Comparison of ENCODE assay signal across 16 cellular contexts in genomic region chr9:114855488-114855887, GRCh38. TPM values are rescaled to one million over a fixed set of nuclear protein-coding genes. Genes with fewer than 3 reads are reported as not detected.
A peak's percentile ranks its signal among the peaks of the same experiment; 100 is the strongest.
DNase-seq lines count a peak whose midpoint lies in the region; ATAC-seq and TF ChIP-seq lines count a peak whose summit lies in the region.
"Had no signal": no experiment of that assay in that cellular context is flagged by ENCODE, and none has a peak within 500 bp of the region (broad histone marks: within the 10 kb centered on the region; RNA-seq: fewer than 3 reads in every experiment).

No MANE protein-coding gene starts in this region.

- H3K36me3 Mint-ChIP-seq in Calu3 (ENCODE audit: insufficient read depth, unreplicated experiment) = no peaks in the 10 kb centered on the region
- peaks cover 2% of the 10 kb centered on the region in 2 donors for H3K36me3 Mint-ChIP-seq in activated T-cell treated with anti-CD3 and anti-CD28 coated beads, Interleukin-2, amount 50 U/mL, for 72 hours (ENCODE audit: insufficient read depth in 2 of 2)

- H3K4me3 Mint-ChIP-seq in Calu3 (ENCODE audit: low read depth, unreplicated experiment) = no peak overlapping the region
- no peak overlapping the region for H3K4me3 Mint-ChIP-seq in activated T-cell treated with anti-CD3 and anti-CD28 coated beads, Interleukin-2, amount 50 U/mL, for 72 hours

- no peak for TF ChIP-seq CTCF in fibroblast of mammary gland (conservative IDR thresholded peaks at IDR 0.05; ENCODE audit: control insufficient read depth, insufficient read depth, low read depth, low read length)
- TF ChIP-seq CTCF in Calu3 (IDR thresholded peaks at IDR 0.05; ENCODE audit: unreplicated experiment) = no peak

- peak; percentile 3 for DNase-seq in G401 (ENCODE audit: low spot score)
- DNase-seq in adipocyte (ENCODE audit: low read depth) = no peak
- DNase-seq in fibroblast of mammary gland (ENCODE audit: low read depth) = peak; percentile 48
- peak; percentile 19 for DNase-seq in pulmonary artery endothelial cell (ENCODE audit: low read depth, low spot score)
- DNase-seq in activated CD4-positive, CD25-positive, alpha-beta regulatory T cell treated with anti-CD3 and anti-CD28 coated beads, Interleukin-2, amount 50 U/mL, for 72 hours = no peak
- DNase-seq in Calu3 = no peak
- DNase-seq in activated T-cell treated with anti-CD3 and anti-CD28 coated beads, Interleukin-2, amount 50 U/mL, for 72 hours = no peak
- DNase-seq: DMS79, NCI-H1105, NCI-H1694, NCI-H510A treated with DMSO at 0.1 percent for 48 hours, NCI-H774, Right ventricle myocardium superior had no signal

- no TSS peak for BruUV-seq in Calu3 (replicated peaks; lab: Mats Ljungman, UMichigan)

- ATAC-seq in GM19035 (IDR thresholded peaks at IDR 0.05; ENCODE audit: unreplicated experiment) = no peak
- no peak for ATAC-seq in activated T-cell treated with anti-CD3 and anti-CD28 coated beads, Interleukin-2, amount 50 U/mL, for 72 hours (replicated peaks in 1 of 2)
- ATAC-seq: A549, K562 had no signal

- peaks cover 3% of the 10 kb centered on the region for H3K9me3 Mint-ChIP-seq in Calu3 (ENCODE audit: low read depth, unreplicated experiment)
- H3K9me3 Mint-ChIP-seq in activated T-cell treated with anti-CD3 and anti-CD28 coated beads, Interleukin-2, amount 50 U/mL, for 72 hours = peaks cover 4% of the 10 kb centered on the region in 2 donors

- H3K4me1 ChIP-seq in adipocyte (ENCODE audit: control insufficient read depth, insufficient read depth, low read length) = peaks cover 57% of the 10 kb centered on the region

- intact Hi-C loops in Calu3 (cut with micrococcal nuclease; ENCODE audit: unreplicated experiment) = no loop called here

- H3K9me3 ChIP-seq in adipocyte (ENCODE audit: control insufficient read depth, low read length) = no peaks in the 10 kb centered on the region
- H3K9me3 ChIP-seq: A549 had no signal

- no peaks in the 10 kb centered on the region for H3K27me3 ChIP-seq in adipocyte (replicated peaks; ENCODE audit: control insufficient read depth, insufficient read depth, low read length)

- H3K4me3 ChIP-seq in adipocyte (ENCODE audit: low read length) (peak overlapping the region; percentile 31), fibroblast of mammary gland (ENCODE audit: control insufficient read depth, low read depth, low read length) (no peak overlapping the region)
- H3K4me3 ChIP-seq: A549, K562 had no signal

- in situ Hi-C loops in G401 (cut with HindIII; ENCODE audit: low sequenced_read_pairs) = no loop called here

- CTCF ChIA-PET in Calu3 (lab: Charles Lee) = interaction anchor here (1.3 kb wide), 1 partner anchor 44 kb away, joined by 3 read pairs; no protein-coding TSS in a partner anchor

- H3K27me3 Mint-ChIP-seq in Calu3 (ENCODE audit: unreplicated experiment) = no peaks in the 10 kb centered on the region
- H3K27me3 Mint-ChIP-seq in activated T-cell treated with anti-CD3 and anti-CD28 coated beads, Interleukin-2, amount 50 U/mL, for 72 hours (ENCODE audit: low read depth) = peaks cover 8% of the 10 kb centered on the region

- peak overlapping the region; percentile 55 for H3K9ac ChIP-seq in adipocyte (ENCODE audit: low read length)

- no peak overlapping the region for H3K27ac Mint-ChIP-seq in Calu3 (ENCODE audit: unreplicated experiment)
- H3K27ac Mint-ChIP-seq in activated T-cell treated with anti-CD3 and anti-CD28 coated beads, Interleukin-2, amount 50 U/mL, for 72 hours = no peak overlapping the region

- H3K4me1 Mint-ChIP-seq in Calu3 (ENCODE audit: low read depth, unreplicated experiment) = peaks cover 19% of the 10 kb centered on the region
- peaks cover 26% of the 10 kb centered on the region for H3K4me1 Mint-ChIP-seq in activated T-cell treated with anti-CD3 and anti-CD28 coated beads, Interleukin-2, amount 50 U/mL, for 72 hours (ENCODE audit: low read depth)

- H3K36me3 ChIP-seq in adipocyte (ENCODE audit: control insufficient read depth, insufficient read depth, low read length, severe bottlenecking) = no peaks in the 10 kb centered on the region

RNA-seq across cellular contexts. Expression of gene TNFSF15, which starts 49.6 kb away (rescaled TPM):
- total RNA-seq in G401 (2014; rRNA removed; shearing (Covaris generic)) = not detected in 2 replicates
- 0.53 and 1.3 TPM in 2 replicates for total RNA-seq in pulmonary artery endothelial cell
- 4.9 and 7.5 TPM in 2 replicates for total RNA-seq in Calu3 (2022)
- under 1 TPM; 0.19 to 0.26 TPM for total RNA-seq in activated T-cell treated with anti-CD3 and anti-CD28 coated beads, Interleukin-2, amount 50 U/mL, for 72 hours
- total RNA-seq: K562, Right ventricle myocardium superior had no signal

Comparison
In these comparisons a context has a peak if more than half of its experiments do, and no peak if none do; other contexts are left out.
1. DNase-seq: peak in G401 (single experiment), fibroblast of mammary gland (single experiment) and pulmonary artery endothelial cell (single experiment); none in adipocyte (single experiment), activated CD4-positive, CD25-positive, alpha-beta regulatory T cell treated with anti-CD3 and anti-CD28 coated beads, Interleukin-2, amount 50 U/mL, for 72 hours (single experiment), Calu3 (single experiment) and activated T-cell treated with anti-CD3 and anti-CD28 coated beads, Interleukin-2, amount 50 U/mL, for 72 hours (0 of 2).